Comparison of ENCODE assay signal across 1 cellular context in genomic region chr10:44995914-44996633, GRCh38.
TF ChIP-seq lines count a peak whose summit lies in the region.

No MANE protein-coding gene starts in this region.

TF ChIP-seq in K562, 482 proteins besides CTCF, POLR2A, EP300 and RAD21 (continued from another document):
- TF ChIP-seq HNRNPH1 (optimal IDR thresholded peaks at IDR 0.05; ENCODE audit: low read depth, low read length) (no peak), HNRNPK (IDR thresholded peaks at IDR 0.05; ENCODE audit: low read depth, low read length, poor library complexity, severe bottlenecking) (no peak), NFE2L1 (tag; IDR thresholded peaks at IDR 0.05; ENCODE audit: borderline replicate concordance, low read depth) (no peak), SIX5 (IDR thresholded peaks at IDR 0.05; ENCODE audit: borderline replicate concordance in 1 of 2, insufficient read depth in 1 of 2, low read depth in 1 of 2, low read length in 2 of 2) (no peak), HOXB6 (CRISPR knock-in tag; IDR thresholded peaks at IDR 0.05; ENCODE audit: borderline replicate concordance) (no peak), PREB (CRISPR knock-in tag; IDR thresholded peaks at IDR 0.05) (no peak), ZNF644 (tag; IDR thresholded peaks at IDR 0.05; ENCODE audit: low read depth) (no peak), NEUROD1 (IDR thresholded peaks at IDR 0.05; ENCODE audit: borderline replicate concordance, low read depth, low read length, partially characterized antibody) (no peak), HDGF (IDR thresholded peaks at IDR 0.05) (no peak), ARID3B (CRISPR knock-in tag; IDR thresholded peaks at IDR 0.05; ENCODE audit: borderline replicate concordance) (no peak), LCOR (CRISPR knock-in tag; IDR thresholded peaks at IDR 0.05) (no peak)
